Comparison of ENCODE assay signal across 1 cellular context in genomic region chr18:47163241-47163640, GRCh38.
TF ChIP-seq lines count a peak whose summit lies in the region.

No MANE protein-coding gene starts in this region.

TF ChIP-seq in GM23338, 12 proteins besides CTCF, POLR2A, EP300 and RAD21 (continued from another document):
- TF ChIP-seq, protein P1, sequence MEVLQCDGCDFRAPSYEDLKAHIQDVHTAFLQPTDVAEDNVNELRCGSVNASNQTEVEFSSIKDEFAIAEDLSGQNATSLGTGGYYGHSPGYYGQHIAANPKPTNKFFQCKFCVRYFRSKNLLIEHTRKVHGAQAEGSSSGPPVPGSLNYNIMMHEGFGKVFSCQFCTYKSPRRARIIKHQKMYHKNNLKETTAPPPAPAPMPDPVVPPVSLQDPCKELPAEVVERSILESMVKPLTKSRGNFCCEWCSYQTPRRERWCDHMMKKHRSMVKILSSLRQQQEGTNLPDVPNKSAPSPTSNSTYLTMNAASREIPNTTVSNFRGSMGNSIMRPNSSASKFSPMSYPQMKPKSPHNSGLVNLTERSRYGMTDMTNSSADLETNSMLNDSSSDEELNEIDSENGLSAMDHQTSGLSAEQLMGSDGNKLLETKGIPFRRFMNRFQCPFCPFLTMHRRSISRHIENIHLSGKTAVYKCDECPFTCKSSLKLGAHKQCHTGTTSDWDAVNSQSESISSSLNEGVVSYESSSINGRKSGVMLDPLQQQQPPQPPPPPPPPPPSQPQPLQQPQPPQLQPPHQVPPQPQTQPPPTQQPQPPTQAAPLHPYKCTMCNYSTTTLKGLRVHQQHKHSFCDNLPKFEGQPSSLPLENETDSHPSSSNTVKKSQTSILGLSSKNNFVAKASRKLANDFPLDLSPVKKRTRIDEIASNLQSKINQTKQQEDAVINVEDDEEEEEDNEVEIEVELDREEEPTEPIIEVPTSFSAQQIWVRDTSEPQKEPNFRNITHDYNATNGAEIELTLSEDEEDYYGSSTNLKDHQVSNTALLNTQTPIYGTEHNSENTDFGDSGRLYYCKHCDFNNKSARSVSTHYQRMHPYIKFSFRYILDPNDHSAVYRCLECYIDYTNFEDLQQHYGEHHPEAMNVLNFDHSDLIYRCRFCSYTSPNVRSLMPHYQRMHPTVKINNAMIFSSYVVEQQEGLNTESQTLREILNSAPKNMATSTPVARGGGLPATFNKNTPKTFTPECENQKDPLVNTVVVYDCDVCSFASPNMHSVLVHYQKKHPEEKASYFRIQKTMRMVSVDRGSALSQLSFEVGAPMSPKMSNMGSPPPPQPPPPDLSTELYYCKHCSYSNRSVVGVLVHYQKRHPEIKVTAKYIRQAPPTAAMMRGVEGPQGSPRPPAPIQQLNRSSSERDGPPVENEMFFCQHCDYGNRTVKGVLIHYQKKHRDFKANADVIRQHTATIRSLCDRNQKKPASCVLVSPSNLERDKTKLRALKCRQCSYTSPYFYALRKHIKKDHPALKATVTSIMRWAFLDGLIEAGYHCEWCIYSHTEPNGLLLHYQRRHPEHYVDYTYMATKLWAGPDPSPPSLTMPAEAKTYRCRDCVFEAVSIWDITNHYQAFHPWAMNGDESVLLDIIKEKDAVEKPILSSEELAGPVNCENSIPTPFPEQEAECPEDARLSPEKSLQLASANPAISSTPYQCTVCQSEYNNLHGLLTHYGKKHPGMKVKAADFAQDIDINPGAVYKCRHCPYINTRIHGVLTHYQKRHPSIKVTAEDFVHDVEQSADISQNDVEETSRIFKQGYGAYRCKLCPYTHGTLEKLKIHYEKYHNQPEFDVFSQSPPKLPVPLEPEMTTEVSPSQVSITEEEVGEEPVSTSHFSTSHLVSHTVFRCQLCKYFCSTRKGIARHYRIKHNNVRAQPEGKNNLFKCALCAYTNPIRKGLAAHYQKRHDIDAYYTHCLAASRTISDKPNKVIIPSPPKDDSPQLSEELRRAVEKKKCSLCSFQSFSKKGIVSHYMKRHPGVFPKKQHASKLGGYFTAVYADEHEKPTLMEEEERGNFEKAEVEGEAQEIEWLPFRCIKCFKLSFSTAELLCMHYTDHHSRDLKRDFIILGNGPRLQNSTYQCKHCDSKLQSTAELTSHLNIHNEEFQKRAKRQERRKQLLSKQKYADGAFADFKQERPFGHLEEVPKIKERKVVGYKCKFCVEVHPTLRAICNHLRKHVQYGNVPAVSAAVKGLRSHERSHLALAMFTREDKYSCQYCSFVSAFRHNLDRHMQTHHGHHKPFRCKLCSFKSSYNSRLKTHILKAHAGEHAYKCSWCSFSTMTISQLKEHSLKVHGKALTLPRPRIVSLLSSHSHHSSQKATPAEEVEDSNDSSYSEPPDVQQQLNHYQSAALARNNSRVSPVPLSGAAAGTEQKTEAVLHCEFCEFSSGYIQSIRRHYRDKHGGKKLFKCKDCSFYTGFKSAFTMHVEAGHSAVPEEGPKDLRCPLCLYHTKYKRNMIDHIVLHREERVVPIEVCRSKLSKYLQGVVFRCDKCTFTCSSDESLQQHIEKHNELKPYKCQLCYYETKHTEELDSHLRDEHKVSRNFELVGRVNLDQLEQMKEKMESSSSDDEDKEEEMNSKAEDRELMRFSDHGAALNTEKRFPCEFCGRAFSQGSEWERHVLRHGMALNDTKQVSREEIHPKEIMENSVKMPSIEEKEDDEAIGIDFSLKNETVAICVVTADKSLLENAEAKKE (CRISPR knock-in tag; IDR thresholded peaks at IDR 0.05), result no peak
- TF ChIP-seq CREB1 (CRISPR knock-in tag; IDR thresholded peaks at IDR 0.05; ENCODE audit: low read depth) (no peak), ETS1 (IDR thresholded peaks at IDR 0.05) (no peak), EZH2phosphoT487 (IDR thresholded peaks at IDR 0.05; ENCODE audit: unreplicated experiment) (no peak), REST (IDR thresholded peaks at IDR 0.05; ENCODE audit: unreplicated experiment) (no peak), POLR2AphosphoS5 (IDR thresholded peaks at IDR 0.05; ENCODE audit: low read depth) (no peak), JUNB (IDR thresholded peaks at IDR 0.05; ENCODE audit: unreplicated experiment) (no peak), ZNF331 (CRISPR knock-in tag; IDR thresholded peaks at IDR 0.05; ENCODE audit: low read depth) (no peak)
